ENCODE assay signal across 24 cellular contexts in genomic region chr1:66143661-66144060, GRCh38.
"Had no signal": no experiment of that assay in that cellular context is flagged by ENCODE, and none has a peak within 500 bp of the region (broad histone marks: within the 10 kb centered on the region; RNA-seq: fewer than 3 reads in every experiment).

No MANE protein-coding gene starts in this region.

- H3K4me3 ChIP-seq: adrenal gland, body of pancreas, neural progenitor cell, right atrium auricular region, testis, uterus had no signal

- H3K4me1 ChIP-seq: adrenal gland, body of pancreas, neural progenitor cell, right atrium auricular region, testis, uterus had no signal

- H3K9me3 ChIP-seq: adrenal gland, body of pancreas, right atrium auricular region, testis, uterus had no signal

- FAIRE-seq: TTC549 had no signal

- H3K27ac ChIP-seq: adrenal gland, body of pancreas, neural progenitor cell, right atrium auricular region, testis, uterus, VCaP had no signal

- H2AFZ ChIP-seq: neural progenitor cell had no signal

- H3K9ac ChIP-seq: neural progenitor cell had no signal

- H3K36me3 ChIP-seq: adrenal gland, neural progenitor cell, right atrium auricular region, uterus had no signal

- ATAC-seq: body of pancreas, esophagus mucosa, natural killer cell had no signal

- H3K4me2 ChIP-seq: neural progenitor cell had no signal

- H3K27me3 ChIP-seq: adrenal gland, body of pancreas, neural progenitor cell, right atrium auricular region, testis, uterus had no signal

- DNase-seq: activated CD4-positive, alpha-beta T cell treated with anti-CD3 and anti-CD28 coated beads for 4 hours; activated CD4-positive, alpha-beta T cell treated with anti-CD3 and anti-CD28 coated beads, Interleukin-2, amount 50 U/mL, for 4 hours; activated effector memory CD4-positive, alpha-beta T cell treated with anti-CD3 and anti-CD28 coated beads, Interleukin-2, amount 50 U/mL, for 16 hours; activated naive CD4-positive, alpha-beta T cell treated with anti-CD3 and anti-CD28 coated beads for 36 hours; activated naive CD8-positive, alpha-beta T cell treated with anti-CD3 and anti-CD28 coated beads for 36 hours; adrenal gland; aorta; body of pancreas; endodermal cell; foreskin fibroblast; head of caudate nucleus; midbrain; natural killer cell; occipital lobe; stimulated activated CD4-positive, alpha-beta T cell treated with anti-CD3 and anti-CD28 coated beads, Interleukin-15, amount 100 ng/mL, for 24 hours; stimulated activated naive CD4-positive, alpha-beta T cell; T-helper 9 cell; testis; uterus had no signal
